Comparison of ENCODE assay signal across 1 cellular context in genomic region chr14:100711117-100711462, GRCh38.
TF ChIP-seq lines count a peak whose summit lies in the region.

No MANE protein-coding gene starts in this region.

TF ChIP-seq in K562, 482 proteins besides CTCF, POLR2A, EP300 and RAD21 (continued from another document):
- TF ChIP-seq, protein P1, sequence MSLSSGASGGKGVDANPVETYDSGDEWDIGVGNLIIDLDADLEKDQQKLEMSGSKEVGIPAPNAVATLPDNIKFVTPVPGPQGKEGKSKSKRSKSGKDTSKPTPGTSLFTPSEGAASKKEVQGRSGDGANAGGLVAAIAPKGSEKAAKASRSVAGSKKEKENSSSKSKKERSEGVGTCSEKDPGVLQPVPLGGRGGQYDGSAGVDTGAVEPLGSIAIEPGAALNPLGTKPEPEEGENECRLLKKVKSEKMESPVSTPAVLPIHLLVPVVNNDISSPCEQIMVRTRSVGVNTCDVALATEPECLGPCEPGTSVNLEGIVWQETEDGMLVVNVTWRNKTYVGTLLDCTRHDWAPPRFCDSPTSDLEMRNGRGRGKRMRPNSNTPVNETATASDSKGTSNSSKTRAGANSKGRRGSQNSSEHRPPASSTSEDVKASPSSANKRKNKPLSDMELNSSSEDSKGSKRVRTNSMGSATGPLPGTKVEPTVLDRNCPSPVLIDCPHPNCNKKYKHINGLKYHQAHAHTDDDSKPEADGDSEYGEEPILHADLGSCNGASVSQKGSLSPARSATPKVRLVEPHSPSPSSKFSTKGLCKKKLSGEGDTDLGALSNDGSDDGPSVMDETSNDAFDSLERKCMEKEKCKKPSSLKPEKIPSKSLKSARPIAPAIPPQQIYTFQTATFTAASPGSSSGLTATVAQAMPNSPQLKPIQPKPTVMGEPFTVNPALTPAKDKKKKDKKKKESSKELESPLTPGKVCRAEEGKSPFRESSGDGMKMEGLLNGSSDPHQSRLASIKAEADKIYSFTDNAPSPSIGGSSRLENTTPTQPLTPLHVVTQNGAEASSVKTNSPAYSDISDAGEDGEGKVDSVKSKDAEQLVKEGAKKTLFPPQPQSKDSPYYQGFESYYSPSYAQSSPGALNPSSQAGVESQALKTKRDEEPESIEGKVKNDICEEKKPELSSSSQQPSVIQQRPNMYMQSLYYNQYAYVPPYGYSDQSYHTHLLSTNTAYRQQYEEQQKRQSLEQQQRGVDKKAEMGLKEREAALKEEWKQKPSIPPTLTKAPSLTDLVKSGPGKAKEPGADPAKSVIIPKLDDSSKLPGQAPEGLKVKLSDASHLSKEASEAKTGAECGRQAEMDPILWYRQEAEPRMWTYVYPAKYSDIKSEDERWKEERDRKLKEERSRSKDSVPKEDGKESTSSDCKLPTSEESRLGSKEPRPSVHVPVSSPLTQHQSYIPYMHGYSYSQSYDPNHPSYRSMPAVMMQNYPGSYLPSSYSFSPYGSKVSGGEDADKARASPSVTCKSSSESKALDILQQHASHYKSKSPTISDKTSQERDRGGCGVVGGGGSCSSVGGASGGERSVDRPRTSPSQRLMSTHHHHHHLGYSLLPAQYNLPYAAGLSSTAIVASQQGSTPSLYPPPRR (CRISPR knock-in tag; IDR thresholded peaks at IDR 0.05; ENCODE audit: borderline replicate concordance), result no peak
- TF ChIP-seq NR1H2 (CRISPR knock-in tag; IDR thresholded peaks at IDR 0.05) (no peak), MAZ (CRISPR knock-in tag; conservative IDR thresholded peaks at IDR 0.05 in 1 of 2, IDR thresholded peaks at IDR 0.05 in 1 of 2) (no peak), RNF219 (CRISPR knock-in tag; IDR thresholded peaks at IDR 0.05) (no peak), POLR2AphosphoS5 (IDR thresholded peaks at IDR 0.05; ENCODE audit: control insufficient read depth, insufficient read depth, low read depth, low read length) (no peak), ZNF717 (CRISPR knock-in tag; IDR thresholded peaks at IDR 0.05) (no peak), MYBL2 (IDR thresholded peaks at IDR 0.05; ENCODE audit: low read depth) (no peak), MYBL2 (CRISPR knock-in tag; IDR thresholded peaks at IDR 0.05; ENCODE audit: borderline replicate concordance) (no peak)
